Comparison of ENCODE assay signal across 11 cellular contexts in genomic region chr1:204123376-204123775, GRCh38. TPM values are rescaled to one million over a fixed set of nuclear protein-coding genes. Genes with fewer than 3 reads are reported as not detected.
DNase-seq lines count a peak whose midpoint lies in the region; ATAC-seq, FAIRE-seq and TF ChIP-seq lines count a peak whose summit lies in the region.
"Had no signal": no experiment of that assay in that cellular context is flagged by ENCODE, and none has a peak within 500 bp of the region (broad histone marks: within the 10 kb centered on the region; RNA-seq: fewer than 3 reads in every experiment).

No MANE protein-coding gene starts in this region.

- peak; percentile 71 for DNase-seq in 8988T
- peak; percentile 54 for DNase-seq in GM12891 (ENCODE audit: insufficient read length, low spot score)
- peak; percentile 71 for DNase-seq in WTC11 (ENCODE audit: low spot score)
- peak; percentile 34 for DNase-seq in iris pigment epithelial cell (ENCODE audit: low read depth)
- no peak for DNase-seq in stimulated activated CD4-positive, alpha-beta T cell treated with anti-CD3 and anti-CD28 coated beads, Interleukin-12 subunit alpha, Interleukin-12 subunit beta, amount 100 ng/mL, for 4 hours
- DNase-seq: DMS153, dorsolateral prefrontal cortex had no signal

- ATAC-seq in WTC11 (peak; percentile 77), HG03139 (IDR thresholded peaks at IDR 0.05; ENCODE audit: unreplicated experiment) (no peak), HG02642 (IDR thresholded peaks at IDR 0.05; ENCODE audit: poor library complexity, unreplicated experiment) (no peak), HG02973 (IDR thresholded peaks at IDR 0.05; ENCODE audit: unreplicated experiment) (no peak)
- ATAC-seq: Panc1 had no signal

- POLR2A ChIA-PET in WTC11 (lab: Charles Lee) = no interaction called here

- FAIRE-seq in GM12891 (lab: Jason Lieb, UNC) = no peak

- peaks cover 60% of the 10 kb centered on the region for H3K36me3 Mint-ChIP-seq in WTC11

- CTCF ChIA-PET in WTC11 (lab: Charles Lee) = interaction anchor here (0.9 kb wide), 1 partner anchor 252 kb away, joined by 5 read pairs; no protein-coding TSS in a partner anchor

- H3K4me1 Mint-ChIP-seq in WTC11 = peaks cover 24% of the 10 kb centered on the region

- peak; percentile 51 for TF ChIP-seq CTCF in WTC11 (IDR thresholded peaks at IDR 0.05)

- H3K4me3 Mint-ChIP-seq in WTC11 = no peak overlapping the region

- TF ChIP-seq POLR2A in GM12891 (IDR thresholded peaks at IDR 0.05; ENCODE audit: low read depth, low read length) = no peak

- no peaks in the 10 kb centered on the region for H3K9me3 Mint-ChIP-seq in WTC11

- H3K27me3 Mint-ChIP-seq in WTC11 (ENCODE audit: low read depth) = no peaks in the 10 kb centered on the region

- peak overlapping the region; percentile 72 for H3K27ac Mint-ChIP-seq in WTC11

TF ChIP-seq in GM12891, 5 proteins besides CTCF, POLR2A, EP300 and RAD21:
- TF ChIP-seq POLR2AphosphoS5 (IDR thresholded peaks at IDR 0.05; ENCODE audit: low read depth, low read length) (no peak), SPI1 (IDR thresholded peaks at IDR 0.05; ENCODE audit: low read depth, low read length) (no peak), POU2F2 (IDR thresholded peaks at IDR 0.05; ENCODE audit: low read depth, low read length) (no peak), PAX5 (IDR thresholded peaks at IDR 0.05; ENCODE audit: insufficient read depth, low read length, severe bottlenecking) (no peak), TAF1 (IDR thresholded peaks at IDR 0.05; ENCODE audit: low read depth, low read length) (no peak)

TF ChIP-seq in WTC11, 78 proteins besides CTCF, POLR2A, EP300 and RAD21:
- 0 out of 2 replicates have a peak, but pooled peaks have one; percentile 33 for TF ChIP-seq ZNF281 (CRISPR knock-in tag; IDR thresholded peaks at IDR 0.05)
- no peak for TF ChIP-seq ATF3 (CRISPR knock-in tag; conservative IDR thresholded peaks at IDR 0.05)

RNA-seq across cellular contexts. Expression of gene ETNK2, which starts 28.5 kb away (rescaled TPM):
- polyA plus RNA-seq in GM12891 (2012; ENCODE audit: low read depth, missing spikeins) = not detected
- total RNA-seq in WTC11 (2021) = 18.3 to 20.2 TPM (median 19.7 TPM) in 3 replicates

RNA-seq across cellular contexts. Expression of gene REN, which starts 42.8 kb away (rescaled TPM):
- not detected for polyA plus RNA-seq in GM12891 (2012; ENCODE audit: low read depth, missing spikeins)
- not detected in 3 replicates for total RNA-seq in WTC11 (2021)

RNA-seq across cellular contexts. Expression of gene SOX13, which starts 50.5 kb away (rescaled TPM):
- polyA plus RNA-seq in GM12891 (2012; ENCODE audit: low read depth, missing spikeins) = 0.08 TPM
- 139 to 171 TPM (median 148 TPM) in 3 replicates for total RNA-seq in WTC11 (2021)
